In the genomic region with DNA sequence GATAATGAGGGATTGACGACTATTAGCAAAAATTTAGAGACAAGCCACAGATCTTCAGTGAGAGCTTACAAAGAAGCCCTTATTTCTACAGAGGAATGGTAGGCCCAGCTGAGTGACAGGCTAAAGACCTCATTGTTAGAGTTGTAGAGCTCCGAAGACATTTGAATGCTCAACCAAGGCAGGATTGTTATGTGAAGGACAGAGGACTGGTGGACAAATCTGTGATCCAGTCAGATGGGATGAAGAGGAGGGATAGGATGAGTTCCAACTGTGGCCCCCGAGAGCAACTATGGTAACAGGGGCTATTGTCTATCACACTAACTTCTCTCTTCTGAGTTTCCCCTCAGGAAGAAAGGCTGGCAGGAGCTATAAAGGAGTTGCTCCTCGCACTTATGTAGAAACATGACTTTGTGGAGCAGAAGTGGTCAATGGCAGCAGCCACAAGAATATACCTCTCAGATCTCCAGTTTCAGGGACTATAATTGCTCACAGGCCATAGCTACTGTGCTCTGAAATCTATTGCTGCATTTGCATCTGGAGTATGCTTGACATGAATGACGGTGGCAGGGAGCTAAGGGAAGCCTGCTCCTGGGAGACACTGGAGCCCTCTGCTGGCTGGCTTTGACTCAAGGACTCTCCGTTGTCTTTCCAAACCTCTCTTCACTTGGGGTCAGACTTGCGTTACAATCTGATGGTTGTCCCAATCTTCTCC, we compare ENCODE assay signal across 8 cellular contexts. TPM values are rescaled to one million over a fixed set of nuclear protein-coding genes. Genes with fewer than 3 reads are reported as not detected.
A peak's percentile ranks its signal among the peaks of the same experiment; 100 is the strongest.
DNase-seq lines count a peak whose midpoint lies in the region; ATAC-seq and TF ChIP-seq lines count a peak whose summit lies in the region.

No MANE protein-coding gene starts in this region.

- DNase-seq in GM23248 (peak; percentile 85), NCI-H460 (ENCODE audit: extremely low read depth, low read depth) (peak; percentile 41), astrocyte of the spinal cord (ENCODE audit: low read depth, low spot score) (peak; percentile 39), iPS-NIHi7 (ENCODE audit: extremely low spot score) (peak; percentile 78)
- DNase-seq in stimulated activated naive CD8-positive, alpha-beta T cell treated with anti-CD3 and anti-CD28 coated beads, Interleukin-15, amount 100 ng/mL, for 72 hours, result no peak

- no peak overlapping the region for H3K4me3 ChIP-seq in GM23248
- H3K4me3 ChIP-seq in astrocyte of the spinal cord (ENCODE audit: low read depth, low read length), result no peak overlapping the region

- no peak overlapping the region for H3K27ac ChIP-seq in C4-2B
- H3K27ac ChIP-seq in GM23248, result no peak overlapping the region

- H3K9me2 ChIP-seq in GM23248 (ENCODE audit: insufficient read depth), result no peaks in the 10 kb centered on the region

- no peak overlapping the region; the same call in 1 of the 2 replicates for H2AFZ ChIP-seq in GM23248

- H3K4me3 Mint-ChIP-seq in stimulated activated naive CD8-positive, alpha-beta T cell treated with anti-CD3 and anti-CD28 coated beads, Interleukin-15, amount 100 ng/mL, for 72 hours, result no peak overlapping the region

- 46 to 50% methylated on average over 7 of the region's 7 CpGs for WGBS in GM23248 (ENCODE audit: low coverage in 1 of 2, low lambda C conversion rate in 2 of 2, missing lambda C conversion rate in 2 of 2), 2 experiments

- no peak overlapping the region for H3K9ac ChIP-seq in GM23248

- H3K27ac Mint-ChIP-seq in stimulated activated naive CD8-positive, alpha-beta T cell treated with anti-CD3 and anti-CD28 coated beads, Interleukin-15, amount 100 ng/mL, for 72 hours, result no peak overlapping the region

- H3K9me3 ChIP-seq in GM23248 (ENCODE audit: low read depth), result no peaks in the 10 kb centered on the region

- H4K20me1 ChIP-seq in GM23248 (ENCODE audit: insufficient read depth), result no peaks in the 10 kb centered on the region

- 0 out of 2 replicates have a peak, but pooled peaks cover 5% of the 10 kb centered on the region for H3K27me3 ChIP-seq in GM23248 (replicated peaks; ENCODE audit: insufficient read depth)

- peaks cover 36% of the 10 kb centered on the region for H3K27me3 Mint-ChIP-seq in stimulated activated naive CD8-positive, alpha-beta T cell treated with anti-CD3 and anti-CD28 coated beads, Interleukin-15, amount 100 ng/mL, for 72 hours

- no peaks in the 10 kb centered on the region for H3F3A ChIP-seq in GM23248 (ENCODE audit: insufficient read depth)

- no peaks in the 10 kb centered on the region for H3K9me3 Mint-ChIP-seq in stimulated activated naive CD8-positive, alpha-beta T cell treated with anti-CD3 and anti-CD28 coated beads, Interleukin-15, amount 100 ng/mL, for 72 hours

- no peaks in the 10 kb centered on the region for H3K79me2 ChIP-seq in GM23248 (ENCODE audit: insufficient read depth)

- H3K4me1 ChIP-seq in GM23248 (ENCODE audit: insufficient read depth), result no peaks in the 10 kb centered on the region

- no peak overlapping the region for H3K4me2 ChIP-seq in GM23248 (ENCODE audit: unreplicated experiment)

- in situ Hi-C loops in GM23248 (cut with MboI), result no loop called here
- in situ Hi-C loops in astrocyte of the spinal cord (cut with HindIII; ENCODE audit: low sequenced_read_pairs), result no loop called here

- no peaks in the 10 kb centered on the region for H3K36me3 ChIP-seq in GM23248 (ENCODE audit: low read depth)

- ATAC-seq in stimulated activated naive CD8-positive, alpha-beta T cell treated with anti-CD3 and anti-CD28 coated beads, Interleukin-15, amount 100 ng/mL, for 72 hours, result peak; percentile 37
- no peak for ATAC-seq in HG03108 (IDR thresholded peaks at IDR 0.05; ENCODE audit: unreplicated experiment)
- ATAC-seq in GM18909 (IDR thresholded peaks at IDR 0.05; ENCODE audit: poor library complexity, unreplicated experiment), result no peak

- H3K4me1 Mint-ChIP-seq in stimulated activated naive CD8-positive, alpha-beta T cell treated with anti-CD3 and anti-CD28 coated beads, Interleukin-15, amount 100 ng/mL, for 72 hours, result no peaks in the 10 kb centered on the region

- TF ChIP-seq CTCF in C4-2B (conservative IDR thresholded peaks at IDR 0.05) (peak; percentile 92), astrocyte of the spinal cord (IDR thresholded peaks at IDR 0.05; ENCODE audit: low read depth, low read length) (peak; percentile 84)

RNA-seq across cellular contexts. Expression of gene GREB1L, which starts 50.3 kb away (rescaled TPM):
- total RNA-seq in GM23248 (2014; rRNA removed; shearing (Covaris generic)), result 3.0 and 3.3 TPM in 2 replicates
- polyA plus RNA-seq in GM23248 (2016; fragmentation: Nextera tagmentation; extraction: Ambion mirVana), result 1.2 and 1.9 TPM in 2 replicates
- 1.9 and 2.1 TPM in 2 replicates for total RNA-seq in NCI-H460 (2014; rRNA removed; shearing (Covaris generic))
- 1.1 and 1.9 TPM in 2 replicates for polyA plus RNA-seq in NCI-H460 (2014; cell fraction: nucleus; rRNA removed)

Comparison
In these comparisons a context has a peak if more than half of its experiments do, and no peak if none do; other contexts are left out.
1. DNase-seq: peak in GM23248 (single experiment), NCI-H460 (single experiment), astrocyte of the spinal cord (single experiment) and iPS-NIHi7 (single experiment); none in stimulated activated naive CD8-positive, alpha-beta T cell treated with anti-CD3 and anti-CD28 coated beads, Interleukin-15, amount 100 ng/mL, for 72 hours (0 of 2).